In the genomic region with DNA sequence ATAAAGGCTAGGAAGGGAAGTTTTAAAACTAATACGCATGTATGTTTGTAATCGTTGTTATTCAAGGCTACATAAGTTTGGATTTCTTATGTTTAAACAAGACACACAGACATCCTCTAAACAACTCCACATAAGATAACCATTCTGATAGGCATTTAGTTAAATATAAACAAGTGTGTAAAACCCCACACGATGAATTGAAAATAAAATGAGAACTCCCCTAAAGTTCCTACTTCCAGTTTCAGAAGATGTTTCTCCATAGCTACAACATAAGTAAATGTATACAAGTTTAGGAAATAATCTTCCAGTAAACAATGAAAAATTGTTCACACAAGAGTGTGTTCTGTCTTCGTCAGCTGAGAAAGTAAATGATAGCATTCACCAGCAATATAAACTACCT, we compare ENCODE assay signal across 30 cellular contexts.
"Had no signal": no experiment of that assay in that cellular context is flagged by ENCODE, and none has a peak within 500 bp of the region (broad histone marks: within the 10 kb centered on the region; RNA-seq: fewer than 3 reads in every experiment).

No MANE protein-coding gene starts in this region.

- H3K36me3 ChIP-seq: breast epithelium, esophagus muscularis mucosa, heart right ventricle, left lung, lower lobe of right lung, thoracic aorta had no signal

- H3K4me1 ChIP-seq: breast epithelium, esophagus muscularis mucosa, foreskin keratinocyte, lower lobe of right lung had no signal

- FAIRE-seq: urothelium cell line had no signal

- H3K27me3 ChIP-seq: breast epithelium, esophagus muscularis mucosa, foreskin keratinocyte, heart right ventricle, left lung had no signal

- H3K27me3 Mint-ChIP-seq: activated CD8-positive, alpha-beta T cell treated with anti-CD3 and anti-CD28 coated beads for 36 hours; activated naive CD4-positive, alpha-beta T cell treated with anti-CD3 and anti-CD28 coated beads, Interleukin-2, amount 50 U/mL, for 24 hours; activated naive CD8-positive, alpha-beta T cell treated with anti-CD3 and anti-CD28 coated beads, Interleukin-2, amount 50 U/mL, for 24 hours; activated T-helper 17 cell treated with anti-CD3 and anti-CD28 coated beads, Interleukin-2, amount 50 U/mL, for 72 hours; central memory CD8-positive, alpha-beta T cell; stimulated activated naive CD8-positive, alpha-beta T cell treated with anti-CD3 and anti-CD28 coated beads, Interleukin-15, Interleukin-2, amounts not matched to agents 100 ng/mL and 50 ng/mL, for 24 hours had no signal

- H3K4me1 Mint-ChIP-seq: activated T-helper 17 cell treated with anti-CD3 and anti-CD28 coated beads, Interleukin-2, amount 50 U/mL, for 72 hours; central memory CD8-positive, alpha-beta T cell; nephron had no signal

- H3K36me3 Mint-ChIP-seq: activated naive CD4-positive, alpha-beta T cell treated with anti-CD3 and anti-CD28 coated beads, Interleukin-2, amount 50 U/mL, for 24 hours; WTC11 had no signal

- DNase-seq: activated CD4-positive, alpha-beta T cell treated with anti-CD3 and anti-CD28 coated beads, Interleukin-2, amount 50 U/mL, for 1 hour; activated CD8-positive, alpha-beta T cell treated with anti-CD3 and anti-CD28 coated beads for 36 hours; activated gamma-delta T cell treated with Interleukin-2 at 50 U/mL for 16 hours; activated naive CD8-positive, alpha-beta T cell treated with anti-CD3 and anti-CD28 coated beads, Interleukin-2, amount 50 U/mL, for 24 hours; activated T-cell treated with anti-CD3 and anti-CD28 coated beads, Interleukin-2, amount 50 U/mL, for 4 hours; amygdala; dermis blood vessel endothelial cell; effector CD4-positive, alpha-beta T cell; foreskin keratinocyte; heart right ventricle; kidney glomerular epithelial cell; left lung; lower lobe of right lung; mesendoderm; posterior cingulate gyrus; right cardiac atrium; stimulated activated CD4-positive, alpha-beta T cell treated with anti-CD3 and anti-CD28 coated beads, Interleukin-15, amount 100 ng/mL, for 24 hours; stimulated activated CD4-positive, alpha-beta T cell treated with anti-CD3 and anti-CD28 coated beads, Interleukin-2, amount 100 ng/mL, for 24 hours; T1000; trophoblast cell had no signal

- H3K9me3 ChIP-seq: breast epithelium, esophagus muscularis mucosa, heart right ventricle, left lung, lower lobe of right lung, thoracic aorta had no signal

- H3K9me3 Mint-ChIP-seq: activated CD8-positive, alpha-beta T cell treated with anti-CD3 and anti-CD28 coated beads for 36 hours; activated naive CD4-positive, alpha-beta T cell treated with anti-CD3 and anti-CD28 coated beads, Interleukin-2, amount 50 U/mL, for 24 hours; activated naive CD8-positive, alpha-beta T cell treated with anti-CD3 and anti-CD28 coated beads, Interleukin-2, amount 50 U/mL, for 24 hours; activated T-cell treated with anti-CD3 and anti-CD28 coated beads, Interleukin-2, amount 50 U/mL, for 4 hours; activated T-helper 17 cell treated with anti-CD3 and anti-CD28 coated beads, Interleukin-2, amount 50 U/mL, for 72 hours; central memory CD8-positive, alpha-beta T cell; nephron; stimulated activated naive CD8-positive, alpha-beta T cell treated with anti-CD3 and anti-CD28 coated beads, Interleukin-15, Interleukin-2, amounts not matched to agents 100 ng/mL and 50 ng/mL, for 24 hours had no signal

- H3K4me3 Mint-ChIP-seq: activated CD8-positive, alpha-beta T cell treated with anti-CD3 and anti-CD28 coated beads for 36 hours; activated naive CD4-positive, alpha-beta T cell treated with anti-CD3 and anti-CD28 coated beads, Interleukin-2, amount 50 U/mL, for 24 hours; activated naive CD8-positive, alpha-beta T cell treated with anti-CD3 and anti-CD28 coated beads, Interleukin-2, amount 50 U/mL, for 24 hours; activated T-cell treated with anti-CD3 and anti-CD28 coated beads, Interleukin-2, amount 50 U/mL, for 4 hours; activated T-helper 17 cell treated with anti-CD3 and anti-CD28 coated beads, Interleukin-2, amount 50 U/mL, for 72 hours; central memory CD8-positive, alpha-beta T cell; nephron; stimulated activated naive CD8-positive, alpha-beta T cell treated with anti-CD3 and anti-CD28 coated beads, Interleukin-15, Interleukin-2, amounts not matched to agents 100 ng/mL and 50 ng/mL, for 24 hours; WTC11 had no signal

- H3K27ac ChIP-seq: breast epithelium, esophagus muscularis mucosa, foreskin keratinocyte, heart right ventricle, left lung, lower lobe of right lung, thoracic aorta had no signal

- ATAC-seq: activated CD8-positive, alpha-beta T cell treated with anti-CD3 and anti-CD28 coated beads for 36 hours; activated naive CD8-positive, alpha-beta T cell treated with anti-CD3 and anti-CD28 coated beads, Interleukin-2, amount 50 U/mL, for 24 hours; activated T-cell treated with anti-CD3 and anti-CD28 coated beads, Interleukin-2, amount 50 U/mL, for 4 hours; activated T-helper 17 cell treated with anti-CD3 and anti-CD28 coated beads, Interleukin-2, amount 50 U/mL, for 72 hours; foreskin keratinocyte; heart right ventricle; left lung; lower lobe of right lung; right cardiac atrium; WTC11 had no signal

- H3K4me3 ChIP-seq: breast epithelium, esophagus muscularis mucosa, heart right ventricle, left lung, lower lobe of right lung, thoracic aorta had no signal

- H3K27ac Mint-ChIP-seq: activated CD8-positive, alpha-beta T cell treated with anti-CD3 and anti-CD28 coated beads for 36 hours; activated naive CD4-positive, alpha-beta T cell treated with anti-CD3 and anti-CD28 coated beads, Interleukin-2, amount 50 U/mL, for 24 hours; activated naive CD8-positive, alpha-beta T cell treated with anti-CD3 and anti-CD28 coated beads, Interleukin-2, amount 50 U/mL, for 24 hours; activated T-helper 17 cell treated with anti-CD3 and anti-CD28 coated beads, Interleukin-2, amount 50 U/mL, for 72 hours; nephron; stimulated activated naive CD8-positive, alpha-beta T cell treated with anti-CD3 and anti-CD28 coated beads, Interleukin-15, Interleukin-2, amounts not matched to agents 100 ng/mL and 50 ng/mL, for 24 hours had no signal
